Comparison of ENCODE assay signal across 1 cellular context in the genomic region with DNA sequence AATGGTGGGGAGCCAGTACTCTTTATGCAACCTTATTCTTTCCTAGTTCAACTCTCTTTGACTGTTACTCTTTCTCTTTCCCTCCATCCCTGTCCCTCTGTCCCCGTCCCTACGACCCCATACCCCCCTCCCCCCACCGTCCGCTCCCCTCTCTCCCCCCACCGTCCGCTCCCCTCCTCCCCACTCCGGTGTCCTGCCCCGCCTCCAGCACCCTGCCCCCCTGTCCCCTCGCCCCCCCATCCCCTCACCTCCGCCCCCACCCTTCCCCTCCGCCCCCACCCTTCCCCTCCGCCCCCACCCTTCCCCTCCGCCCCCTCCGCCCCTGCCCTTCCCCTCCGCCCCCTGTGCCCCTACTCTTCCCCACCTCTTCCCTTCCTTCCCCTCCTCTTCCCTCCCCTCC.
TF ChIP-seq lines count a peak whose summit lies in the region.

No MANE protein-coding gene starts in this region.

TF ChIP-seq in K562, 482 proteins besides CTCF, POLR2A, EP300 and RAD21 (continued from another document):
- TF ChIP-seq MYBL2 (IDR thresholded peaks at IDR 0.05; ENCODE audit: low read depth), result no peak
- TF ChIP-seq MYBL2 (CRISPR knock-in tag; IDR thresholded peaks at IDR 0.05; ENCODE audit: borderline replicate concordance), result no peak
TF ChIP-seq in K562: peak in this region for 1.
